8 cellular contexts compared by ENCODE assay signal in the genomic region with DNA sequence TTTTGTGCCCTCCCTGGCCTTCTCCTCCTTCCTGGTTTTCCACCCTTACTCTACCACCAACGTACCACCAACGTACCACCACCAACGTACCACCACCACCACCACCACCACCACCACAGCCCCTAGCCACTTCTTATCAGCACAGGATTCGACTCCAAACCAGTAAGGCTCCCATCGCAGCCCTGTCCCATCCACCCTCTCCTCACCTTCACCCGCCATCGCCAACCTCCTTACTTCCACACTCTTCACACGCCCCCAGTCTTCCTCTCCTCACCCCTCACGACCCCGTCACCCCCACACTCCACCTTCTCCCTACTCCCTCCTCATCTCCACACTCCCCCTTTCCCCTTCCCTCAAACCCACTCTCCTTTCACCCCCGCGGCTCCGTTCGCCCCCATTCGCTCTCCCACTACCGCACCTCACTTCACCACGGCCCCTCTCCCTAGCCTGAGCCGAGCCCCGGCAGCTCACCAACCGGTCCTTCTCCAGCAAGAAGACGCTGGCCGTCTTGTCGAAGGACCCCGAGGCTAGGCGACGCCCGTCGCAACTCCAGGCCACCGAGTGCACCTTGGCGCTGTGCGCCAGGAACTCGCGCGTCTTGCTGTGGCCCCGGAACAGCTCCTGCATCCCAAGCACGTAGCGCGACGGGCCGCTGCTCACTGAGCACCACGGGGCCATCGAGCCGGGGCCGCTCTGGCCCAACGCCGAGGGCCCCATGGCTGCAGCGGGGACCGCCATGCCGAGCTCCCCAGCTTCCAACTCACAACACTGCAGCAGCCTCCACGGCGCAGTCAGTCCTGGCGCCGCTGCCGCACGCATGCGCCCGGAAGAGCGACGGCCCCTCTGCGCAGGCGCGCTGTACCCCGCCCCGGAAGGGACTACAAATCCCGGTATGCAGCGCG. TPM values are rescaled to one million over a fixed set of nuclear protein-coding genes. Genes with fewer than 3 reads are reported as not detected.
DNase-seq lines count a peak whose midpoint lies in the region; ATAC-seq, FAIRE-seq and TF ChIP-seq lines count a peak whose summit lies in the region.
"Not testable (repeated sequence)": the region's sequence is repeated elsewhere in the genome, so short reads cannot be mapped to it uniquely, and the experiment has no call there.

A gene with protein sequence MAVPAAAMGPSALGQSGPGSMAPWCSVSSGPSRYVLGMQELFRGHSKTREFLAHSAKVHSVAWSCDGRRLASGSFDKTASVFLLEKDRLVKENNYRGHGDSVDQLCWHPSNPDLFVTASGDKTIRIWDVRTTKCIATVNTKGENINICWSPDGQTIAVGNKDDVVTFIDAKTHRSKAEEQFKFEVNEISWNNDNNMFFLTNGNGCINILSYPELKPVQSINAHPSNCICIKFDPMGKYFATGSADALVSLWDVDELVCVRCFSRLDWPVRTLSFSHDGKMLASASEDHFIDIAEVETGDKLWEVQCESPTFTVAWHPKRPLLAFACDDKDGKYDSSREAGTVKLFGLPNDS (minus strand): TSS at position 845 of the 902 bp plus-strand sequence. CDS start 107 bp downstream, at position 738.

- not testable (repeated sequence) for H3K4me1 ChIP-seq in small intestine (ENCODE audit: control insufficient read depth in 2 of 2, insufficient read depth in 1 of 2, low read depth in 1 of 2, low read length in 1 of 2)

- H3K36me3 ChIP-seq in small intestine (ENCODE audit: control insufficient read depth in 2 of 2, insufficient read depth in 2 of 2, low read length in 2 of 2), result not testable (repeated sequence)

- not testable (repeated sequence) for H3K27me3 ChIP-seq in small intestine (ENCODE audit: control insufficient read depth in 2 of 2, insufficient read depth in 2 of 2, low read length in 2 of 2)

- H3K27ac ChIP-seq in small intestine (ENCODE audit: low read depth in 1 of 2, low read length in 1 of 2), result not testable (repeated sequence)

- not testable (repeated sequence) for H3K9me3 ChIP-seq in small intestine (ENCODE audit: control insufficient read depth, low read depth)

- DNase-seq in NCI-H460 (ENCODE audit: extremely low read depth, low read depth) (peak; percentile 77), left lobe of liver (ENCODE audit: low spot score) (peak; percentile 85), small intestine (peak; percentile 75)
- peak; percentile 73 for DNase-seq in activated CD8-positive, alpha-beta memory T cell treated with anti-CD3 and anti-CD28 coated beads, Interleukin-2, amount 50 U/mL, for 4 hours
- peak; percentile 51 for DNase-seq in effector CD4-positive, alpha-beta T cell
- DNase-seq in urothelium cell line (ENCODE audit: low spot score), result not testable (repeated sequence)

- TF ChIP-seq POLR2A in GM18526 (IDR thresholded peaks at IDR 0.05; ENCODE audit: extremely low read depth, insufficient read length), result peak; percentile 57

- H3K4me3 ChIP-seq in small intestine (ENCODE audit: low read depth in 1 of 2, low read length in 2 of 2), result peak within 1 kb of the TSS; percentile 61 to 73

- ATAC-seq in HG02852 (IDR thresholded peaks at IDR 0.05; ENCODE audit: unreplicated experiment), result peak; percentile 94
- ATAC-seq in left lobe of liver, result peak; percentile 100

- FAIRE-seq in small intestine (lab: Jason Lieb, UNC), result not testable (repeated sequence)
- peak; percentile 32 for FAIRE-seq in urothelium cell line (lab: Jason Lieb, UNC)

- WGBS in small intestine, 3 donors, result 1 to 2% (median 1%) methylated on average over 37 to 55 of the region's 67 CpGs

RNA-seq across cellular contexts. Expression of the gene that starts here (rescaled TPM):
- 39.3 and 40.5 TPM in 2 replicates for total RNA-seq in NCI-H460 (2014; rRNA removed; shearing (Covaris generic))
- polyA plus RNA-seq in NCI-H460 (2014; cell fraction: nucleus; rRNA removed), result 99.6 and 114 TPM in 2 replicates
- total RNA-seq in left lobe of liver, result 21.5 TPM
- polyA plus RNA-seq in small intestine, result 10 to 100 TPM; 11.4 to 48.2 (median 34.3) TPM
